Comparison of ENCODE assay signal across 19 cellular contexts in genomic region chr1:69073176-69073575, GRCh38.
"Had no signal": no experiment of that assay in that cellular context is flagged by ENCODE, and none has a peak within 500 bp of the region (broad histone marks: within the 10 kb centered on the region; RNA-seq: fewer than 3 reads in every experiment).

No MANE protein-coding gene starts in this region.

- H3K36me3 ChIP-seq: adrenal gland, gastrocnemius medialis, pancreas, tibial nerve, uterus had no signal

- H3K4me1 ChIP-seq: adrenal gland, gastrocnemius medialis, pancreas, tibial nerve, uterus had no signal

- H3K79me2 ChIP-seq: hepatocyte had no signal

- H3K27ac Mint-ChIP-seq: activated CD4-positive, alpha-beta memory T cell treated with anti-CD3 and anti-CD28 coated beads, Interleukin-2, amount 10 ng/mL, durations not matched to agents 7 days and 5 days; activated CD4-positive, alpha-beta T cell treated with anti-CD3 and anti-CD28 coated beads for 36 hours; activated naive CD4-positive, alpha-beta T cell treated with anti-CD3 and anti-CD28 coated beads, Interleukin-2, amount 50 U/mL, for 24 hours; stimulated activated effector memory CD8-positive, alpha-beta T cell treated with anti-CD3 and anti-CD28 coated beads, Interleukin-12 subunit alpha, Interleukin-12 subunit beta, amount 100 ng/mL, for 72 hours; T-cell had no signal

- H3K36me3 Mint-ChIP-seq: activated naive CD4-positive, alpha-beta T cell treated with anti-CD3 and anti-CD28 coated beads, Interleukin-2, amount 50 U/mL, for 24 hours; stimulated activated effector memory CD8-positive, alpha-beta T cell treated with anti-CD3 and anti-CD28 coated beads, Interleukin-12 subunit alpha, Interleukin-12 subunit beta, amount 100 ng/mL, for 72 hours; T-cell had no signal

- H3K27me3 Mint-ChIP-seq: activated CD4-positive, alpha-beta memory T cell treated with anti-CD3 and anti-CD28 coated beads, Interleukin-2, amount 10 ng/mL, durations not matched to agents 7 days and 5 days; activated CD4-positive, alpha-beta T cell treated with anti-CD3 and anti-CD28 coated beads for 36 hours; activated naive CD4-positive, alpha-beta T cell treated with anti-CD3 and anti-CD28 coated beads, Interleukin-2, amount 50 U/mL, for 24 hours; T-cell had no signal

- H3K4me2 ChIP-seq: hepatocyte had no signal

- H3K4me3 Mint-ChIP-seq: activated CD4-positive, alpha-beta memory T cell treated with anti-CD3 and anti-CD28 coated beads, Interleukin-2, amount 10 ng/mL, durations not matched to agents 7 days and 5 days; activated CD4-positive, alpha-beta T cell treated with anti-CD3 and anti-CD28 coated beads for 36 hours; activated naive CD4-positive, alpha-beta T cell treated with anti-CD3 and anti-CD28 coated beads, Interleukin-2, amount 50 U/mL, for 24 hours; activated T-cell treated with anti-CD3 and anti-CD28 coated beads, Interleukin-2, amount 50 U/mL, for 4 hours; stimulated activated effector memory CD8-positive, alpha-beta T cell treated with anti-CD3 and anti-CD28 coated beads, Interleukin-12 subunit alpha, Interleukin-12 subunit beta, amount 100 ng/mL, for 72 hours; T-cell had no signal

- H3K27ac ChIP-seq: adrenal gland, coronary artery, gastrocnemius medialis, hepatocyte, pancreas, tibial nerve, uterus had no signal

- H3K4me1 Mint-ChIP-seq: activated CD4-positive, alpha-beta memory T cell treated with anti-CD3 and anti-CD28 coated beads, Interleukin-2, amount 10 ng/mL, durations not matched to agents 7 days and 5 days; activated CD4-positive, alpha-beta T cell treated with anti-CD3 and anti-CD28 coated beads for 36 hours; activated naive CD4-positive, alpha-beta T cell treated with anti-CD3 and anti-CD28 coated beads, Interleukin-2, amount 50 U/mL, for 24 hours; stimulated activated effector memory CD8-positive, alpha-beta T cell treated with anti-CD3 and anti-CD28 coated beads, Interleukin-12 subunit alpha, Interleukin-12 subunit beta, amount 100 ng/mL, for 72 hours; T-cell had no signal

- H2AFZ ChIP-seq: hepatocyte had no signal

- H3K9me3 ChIP-seq: adrenal gland, gastrocnemius medialis, pancreas, tibial nerve, uterus had no signal

- DNase-seq: activated CD4-positive, alpha-beta memory T cell treated with anti-CD3 and anti-CD28 coated beads, Interleukin-2, amount 10 ng/mL, durations not matched to agents 7 days and 5 days; activated CD4-positive, alpha-beta T cell treated with anti-CD3 and anti-CD28 coated beads for 36 hours; activated effector memory CD4-positive, alpha-beta T cell treated with Interleukin-2 at 50 U/mL for 16 hours; activated T-cell treated with anti-CD3 and anti-CD28 coated beads, Interleukin-2, amount 50 U/mL, for 4 hours; adrenal gland; effector CD4-positive, alpha-beta T cell; gastrocnemius medialis; midbrain; stimulated activated CD4-positive, alpha-beta T cell treated with anti-CD3 and anti-CD28 coated beads, Interleukin-2, amount 100 ng/mL, for 24 hours; T-cell; T-helper 9 cell; uterus had no signal

- H3K4me3 ChIP-seq: adrenal gland, coronary artery, gastrocnemius medialis, hepatocyte, pancreas, tibial nerve, uterus had no signal

- ATAC-seq: activated CD4-positive, alpha-beta T cell treated with anti-CD3 and anti-CD28 coated beads for 36 hours; activated T-cell treated with anti-CD3 and anti-CD28 coated beads, Interleukin-2, amount 50 U/mL, for 4 hours; gastrocnemius medialis; left lobe of liver; pancreas; stimulated activated effector memory CD8-positive, alpha-beta T cell treated with anti-CD3 and anti-CD28 coated beads, Interleukin-12 subunit alpha, Interleukin-12 subunit beta, amount 100 ng/mL, for 72 hours; T-cell had no signal

- H3K27me3 ChIP-seq: adrenal gland, gastrocnemius medialis, hepatocyte, pancreas, tibial nerve, uterus had no signal
